ENCODE assay signal across 8 cellular contexts in genomic region chr22:25049770-25050169, GRCh38.
"Had no signal": no experiment of that assay in that cellular context is flagged by ENCODE, and none has a peak within 500 bp of the region (broad histone marks: within the 10 kb centered on the region; RNA-seq: fewer than 3 reads in every experiment).

No MANE protein-coding gene starts in this region.

- DNase-seq: GM23248, GOT3, H7, IMR-90, KBM-7 had no signal

- H3K4me3 ChIP-seq: GM23248, HAP-1 had no signal

- H2AFZ ChIP-seq: GM23248 had no signal

- H3K4me2 ChIP-seq: KMS-11 had no signal

- H3K9ac ChIP-seq: GM23248, KMS-11 had no signal

- H3K27ac ChIP-seq: GM23248, HL-60, KMS-11 had no signal

- H3K4me1 ChIP-seq: HAP-1 had no signal
